In the genomic region with DNA sequence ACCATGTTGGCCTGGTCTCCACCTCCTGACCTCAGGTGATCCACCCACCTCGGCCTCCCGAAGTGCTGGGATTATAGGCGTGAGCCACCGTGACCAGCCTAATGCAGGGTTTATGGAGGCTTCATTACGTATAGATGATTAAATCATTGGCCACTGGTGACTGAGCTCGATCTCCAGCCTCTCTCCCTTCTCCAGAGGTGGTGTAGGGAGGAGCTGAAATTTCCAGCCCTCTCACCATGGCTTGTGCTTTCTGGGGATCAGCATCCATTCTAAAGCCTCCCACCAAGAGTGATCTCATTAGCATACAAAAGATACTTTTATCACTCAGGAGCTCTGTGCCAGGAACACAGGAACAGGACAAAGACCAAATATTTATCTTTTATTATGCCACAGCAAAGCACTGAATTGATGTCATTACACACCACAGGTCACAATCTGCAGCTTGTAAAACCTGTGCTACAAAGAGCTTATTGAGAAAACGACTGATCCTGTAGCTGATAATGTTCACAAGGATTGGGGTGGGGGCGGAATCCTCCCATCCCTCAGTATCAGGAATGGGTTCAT, we compare ENCODE assay signal across 1 cellular context.
TF ChIP-seq lines count a peak whose summit lies in the region.

No MANE protein-coding gene starts in this region.

TF ChIP-seq in HEK293, 187 proteins besides CTCF, POLR2A, EP300 and RAD21 (continued from another document):
- no peak for TF ChIP-seq MYNN (tag by site-specific recombination; IDR thresholded peaks at IDR 0.05; ENCODE audit: borderline replicate concordance)
- no peak for TF ChIP-seq ZNF623 (tag by site-specific recombination; IDR thresholded peaks at IDR 0.05)
- TF ChIP-seq, protein P1, sequence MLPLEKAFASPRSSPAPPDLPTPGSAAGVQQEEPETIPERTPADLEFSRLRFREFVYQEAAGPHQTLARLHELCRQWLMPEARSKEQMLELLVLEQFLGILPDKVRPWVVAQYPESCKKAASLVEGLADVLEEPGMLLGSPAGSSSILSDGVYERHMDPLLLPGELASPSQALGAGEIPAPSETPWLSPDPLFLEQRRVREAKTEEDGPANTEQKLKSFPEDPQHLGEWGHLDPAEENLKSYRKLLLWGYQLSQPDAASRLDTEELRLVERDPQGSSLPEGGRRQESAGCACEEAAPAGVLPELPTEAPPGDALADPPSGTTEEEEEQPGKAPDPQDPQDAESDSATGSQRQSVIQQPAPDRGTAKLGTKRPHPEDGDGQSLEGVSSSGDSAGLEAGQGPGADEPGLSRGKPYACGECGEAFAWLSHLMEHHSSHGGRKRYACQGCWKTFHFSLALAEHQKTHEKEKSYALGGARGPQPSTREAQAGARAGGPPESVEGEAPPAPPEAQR (tag by site-specific recombination; IDR thresholded peaks at IDR 0.05) = no peak
- no peak for TF ChIP-seq ZNF248 (tag by site-specific recombination; IDR thresholded peaks at IDR 0.05)
- TF ChIP-seq KLF16 (tag by site-specific recombination; IDR thresholded peaks at IDR 0.05) = 0 out of 2 replicates have a peak, but pooled peaks have one; percentile 11
- TF ChIP-seq ZNF792 (tag by site-specific recombination; IDR thresholded peaks at IDR 0.05) = no peak
- TF ChIP-seq ZBTB21 (tag by site-specific recombination; IDR thresholded peaks at IDR 0.05) = no peak
- TF ChIP-seq, protein P2, sequence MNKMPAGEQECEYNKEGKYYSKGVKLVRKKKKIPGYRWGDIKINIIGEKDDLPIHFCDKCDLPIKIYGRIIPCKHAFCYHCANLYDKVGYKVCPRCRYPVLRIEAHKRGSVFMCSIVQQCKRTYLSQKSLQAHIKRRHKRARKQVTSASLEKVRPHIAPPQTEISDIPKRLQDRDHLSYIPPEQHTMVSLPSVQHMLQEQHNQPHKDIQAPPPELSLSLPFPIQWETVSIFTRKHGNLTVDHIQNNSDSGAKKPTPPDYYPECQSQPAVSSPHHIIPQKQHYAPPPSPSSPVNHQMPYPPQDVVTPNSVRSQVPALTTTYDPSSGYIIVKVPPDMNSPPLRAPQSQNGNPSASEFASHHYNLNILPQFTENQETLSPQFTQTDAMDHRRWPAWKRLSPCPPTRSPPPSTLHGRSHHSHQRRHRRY (tag by site-specific recombination; IDR thresholded peaks at IDR 0.05) = no peak
